ENCODE assay signal across 30 cellular contexts in genomic region chr1:238451781-238452310, GRCh38.
"Had no signal": no experiment of that assay in that cellular context is flagged by ENCODE, and none has a peak within 500 bp of the region (broad histone marks: within the 10 kb centered on the region; RNA-seq: fewer than 3 reads in every experiment).

No MANE protein-coding gene starts in this region.

- H3K27me3 ChIP-seq: brain microvascular endothelial cell, esophagus muscularis mucosa, gastroesophageal sphincter, heart right ventricle had no signal

- H3K27me3 Mint-ChIP-seq: activated CD4-positive, alpha-beta memory T cell treated with anti-CD3 and anti-CD28 coated beads, Interleukin-2, amount 10 ng/mL, durations not matched to agents 7 days and 5 days; activated CD4-positive, alpha-beta T cell treated with anti-CD3 and anti-CD28 coated beads, Interleukin-2, amount 10 ng/mL, durations not matched to agents 7 days and 5 days; activated naive CD4-positive, alpha-beta T cell treated with anti-CD3 and anti-CD28 coated beads, Interleukin-2, amount 10 ng/mL, durations not matched to agents 7 days and 5 days; activated naive CD8-positive, alpha-beta T cell treated with anti-CD3 and anti-CD28 coated beads, Interleukin-2, amount 10 ng/mL, durations not matched to agents 7 days and 5 days; activated T-cell treated with anti-CD3 and anti-CD28 coated beads, Interleukin-2, amount 50 U/mL, for 24 hours; effector memory CD8-positive, alpha-beta T cell had no signal

- H3K4me1 ChIP-seq: esophagus muscularis mucosa, gastroesophageal sphincter, heart right ventricle had no signal

- ATAC-seq: activated naive CD4-positive, alpha-beta T cell treated with anti-CD3 and anti-CD28 coated beads, Interleukin-2, amount 50 U/mL, for 72 hours; activated T-cell treated with anti-CD3 and anti-CD28 coated beads, Interleukin-2, amount 50 U/mL, for 72 hours; effector memory CD8-positive, alpha-beta T cell; gastroesophageal sphincter; heart right ventricle; WTC11 had no signal

- H3K4me3 Mint-ChIP-seq: activated CD4-positive, alpha-beta memory T cell treated with anti-CD3 and anti-CD28 coated beads, Interleukin-2, amount 10 ng/mL, durations not matched to agents 7 days and 5 days; activated CD4-positive, alpha-beta T cell treated with anti-CD3 and anti-CD28 coated beads, Interleukin-2, amount 10 ng/mL, durations not matched to agents 7 days and 5 days; activated naive CD4-positive, alpha-beta T cell treated with anti-CD3 and anti-CD28 coated beads, Interleukin-2, amount 10 ng/mL, durations not matched to agents 7 days and 5 days; activated naive CD8-positive, alpha-beta T cell treated with anti-CD3 and anti-CD28 coated beads, Interleukin-2, amount 10 ng/mL, durations not matched to agents 7 days and 5 days; activated T-cell treated with anti-CD3 and anti-CD28 coated beads, Interleukin-2, amount 50 U/mL, for 24 hours; activated T-cell treated with anti-CD3 and anti-CD28 coated beads, Interleukin-2, amount 50 U/mL, for 72 hours; effector memory CD8-positive, alpha-beta T cell; WTC11 had no signal

- H3K4me3 ChIP-seq: esophagus muscularis mucosa, gastroesophageal sphincter, heart right ventricle had no signal

- H3K9me3 ChIP-seq: esophagus muscularis mucosa, gastroesophageal sphincter had no signal

- DNase-seq: activated CD4-positive, alpha-beta memory T cell treated with anti-CD3 and anti-CD28 coated beads, Interleukin-2, amount 10 ng/mL, durations not matched to agents 7 days and 5 days; activated CD4-positive, alpha-beta T cell treated with anti-CD3 and anti-CD28 coated beads for 1 hour; activated CD4-positive, alpha-beta T cell treated with anti-CD3 and anti-CD28 coated beads for 4 hours; activated CD4-positive, alpha-beta T cell treated with anti-CD3 and anti-CD28 coated beads, Interleukin-2, amount 10 ng/mL, durations not matched to agents 7 days and 5 days; activated CD4-positive, alpha-beta T cell treated with anti-CD3 and anti-CD28 coated beads, Interleukin-2, amount 50 U/mL, for 4 hours; activated CD8-positive, alpha-beta memory T cell treated with anti-CD3 and anti-CD28 coated beads, Interleukin-2, amount 50 U/mL, for 48 hours; activated gamma-delta T cell; activated naive CD4-positive, alpha-beta T cell; activated naive CD4-positive, alpha-beta T cell treated with anti-CD3 and anti-CD28 coated beads, Interleukin-2, amount 10 ng/mL, durations not matched to agents 7 days and 5 days; activated naive CD8-positive, alpha-beta T cell treated with anti-CD3 and anti-CD28 coated beads, Interleukin-2, amount 10 ng/mL, durations not matched to agents 7 days and 5 days; activated T-cell treated with anti-CD3 and anti-CD28 coated beads for 4 hours; activated T-cell treated with anti-CD3 and anti-CD28 coated beads, Interleukin-2, amount 50 U/mL, for 24 hours; activated T-cell treated with anti-CD3 and anti-CD28 coated beads, Interleukin-2, amount 50 U/mL, for 72 hours; amniotic stem cell; anterior cingulate cortex; brain microvascular endothelial cell; caudate nucleus; cortex of kidney; dermis blood vessel endothelial cell; effector CD4-positive, alpha-beta T cell; effector memory CD8-positive, alpha-beta T cell; erythroblast; foreskin melanocyte; heart right ventricle; T-helper 2 cell had no signal

- H3K9me3 Mint-ChIP-seq: activated CD4-positive, alpha-beta memory T cell treated with anti-CD3 and anti-CD28 coated beads, Interleukin-2, amount 10 ng/mL, durations not matched to agents 7 days and 5 days; activated CD4-positive, alpha-beta T cell treated with anti-CD3 and anti-CD28 coated beads, Interleukin-2, amount 10 ng/mL, durations not matched to agents 7 days and 5 days; effector memory CD8-positive, alpha-beta T cell had no signal

- H3K27ac Mint-ChIP-seq: activated CD4-positive, alpha-beta memory T cell treated with anti-CD3 and anti-CD28 coated beads, Interleukin-2, amount 10 ng/mL, durations not matched to agents 7 days and 5 days; activated CD4-positive, alpha-beta T cell treated with anti-CD3 and anti-CD28 coated beads, Interleukin-2, amount 10 ng/mL, durations not matched to agents 7 days and 5 days; activated naive CD4-positive, alpha-beta T cell treated with anti-CD3 and anti-CD28 coated beads, Interleukin-2, amount 10 ng/mL, durations not matched to agents 7 days and 5 days; activated naive CD4-positive, alpha-beta T cell treated with anti-CD3 and anti-CD28 coated beads, Interleukin-2, amount 50 U/mL, for 72 hours; activated naive CD8-positive, alpha-beta T cell treated with anti-CD3 and anti-CD28 coated beads, Interleukin-2, amount 10 ng/mL, durations not matched to agents 7 days and 5 days; activated T-cell treated with anti-CD3 and anti-CD28 coated beads, Interleukin-2, amount 50 U/mL, for 24 hours; activated T-cell treated with anti-CD3 and anti-CD28 coated beads, Interleukin-2, amount 50 U/mL, for 72 hours; effector memory CD8-positive, alpha-beta T cell; WTC11 had no signal

- H3K4me1 Mint-ChIP-seq: activated CD4-positive, alpha-beta memory T cell treated with anti-CD3 and anti-CD28 coated beads, Interleukin-2, amount 10 ng/mL, durations not matched to agents 7 days and 5 days; activated CD4-positive, alpha-beta T cell treated with anti-CD3 and anti-CD28 coated beads, Interleukin-2, amount 10 ng/mL, durations not matched to agents 7 days and 5 days; activated naive CD4-positive, alpha-beta T cell treated with anti-CD3 and anti-CD28 coated beads, Interleukin-2, amount 10 ng/mL, durations not matched to agents 7 days and 5 days; activated naive CD8-positive, alpha-beta T cell treated with anti-CD3 and anti-CD28 coated beads, Interleukin-2, amount 10 ng/mL, durations not matched to agents 7 days and 5 days; WTC11 had no signal

- H3K36me3 ChIP-seq: brain microvascular endothelial cell, esophagus muscularis mucosa, gastroesophageal sphincter, heart right ventricle had no signal

- H3K27ac ChIP-seq: brain microvascular endothelial cell, esophagus muscularis mucosa, gastroesophageal sphincter, heart right ventricle, VCaP had no signal

- H3K36me3 Mint-ChIP-seq: activated naive CD4-positive, alpha-beta T cell treated with anti-CD3 and anti-CD28 coated beads, Interleukin-2, amount 10 ng/mL, durations not matched to agents 7 days and 5 days; activated naive CD8-positive, alpha-beta T cell treated with anti-CD3 and anti-CD28 coated beads, Interleukin-2, amount 10 ng/mL, durations not matched to agents 7 days and 5 days had no signal
